Comparison of ENCODE assay signal across 8 cellular contexts in genomic region chr2:88669371-88670214, GRCh38. TPM values are rescaled to one million over a fixed set of nuclear protein-coding genes. Genes with fewer than 3 reads are reported as not detected.
A peak's percentile ranks its signal among the peaks of the same experiment; 100 is the strongest.
DNase-seq lines count a peak whose midpoint lies in the region; ATAC-seq, FAIRE-seq and TF ChIP-seq lines count a peak whose summit lies in the region.

No MANE protein-coding gene starts in this region.

- in situ Hi-C loops in GM13977 (cut with MboI; ENCODE audit: low pct_unique_long_range_greater_than_20kb, low sequenced_read_pairs, unreplicated experiment) (loop anchor here (5.0 to 25.0 kb wide), 3 partner anchors 77 to 282 kb away; no protein-coding TSS in a partner anchor), K562 (cut with MboI) (loop anchor here (5.0 kb wide), 1 partner anchor 77 kb away; no protein-coding TSS in a partner anchor)

- no peaks in the 10 kb centered on the region for H3K9me1 ChIP-seq in K562 (ENCODE audit: control insufficient read depth, insufficient read depth, low read length)

- no peaks in the 10 kb centered on the region for H3K27me3 ChIP-seq in CD8-positive, alpha-beta T cell (ENCODE audit: insufficient read depth, low read length)
- no peaks in the 10 kb centered on the region for H3K27me3 ChIP-seq in K562 (ENCODE audit: control insufficient read depth in 2 of 2, insufficient read depth in 2 of 2, low read length in 2 of 2)

- no peak overlapping the region for H2AFZ ChIP-seq in K562 (ENCODE audit: low read depth, low read length)

- H4K20me1 ChIP-seq in K562 (replicated peaks; ENCODE audit: control insufficient read depth, insufficient read depth, low read length): no peaks in the 10 kb centered on the region

- no peaks in the 10 kb centered on the region for H3K36me3 ChIP-seq in CD8-positive, alpha-beta T cell (ENCODE audit: insufficient read depth, low read length)
- H3K36me3 ChIP-seq in K562 (ENCODE audit: control insufficient read depth, insufficient read depth, low read length) (no peaks in the 10 kb centered on the region; the same call in 2 of the 3 replicates), kidney (ENCODE audit: control insufficient read depth in 1 of 2, insufficient read depth in 2 of 2, low read length in 2 of 2) (no peaks in the 10 kb centered on the region)

- POLR2A ChIA-PET in CD8-positive, alpha-beta T cell (lab: Charles Lee): interaction anchor here (1.2 kb wide), 1 partner anchor 29 kb away, joined by 3 read pairs; no protein-coding TSS in a partner anchor
- POLR2A ChIA-PET in K562 (lab: Yijun Ruan, JAX): interaction anchor here (0.6 kb wide), 2 partner anchors 11 to 654 kb away, joined by 3 read pairs; no protein-coding TSS in a partner anchor

- H3K36me3 Mint-ChIP-seq in CD8-positive, alpha-beta T cell: no peaks in the 10 kb centered on the region

- BruUV-seq in K562 (replicated peaks; lab: Mats Ljungman, UMichigan): no TSS peak

- no peak for TF ChIP-seq POLR2A in K562 (conservative IDR thresholded peaks at IDR 0.05)

- FAIRE-seq in K562 (lab: Jason Lieb, UNC): peak; percentile 65
- peak; percentile 62 for FAIRE-seq in kidney (lab: Jason Lieb, UNC)
- peak; percentile 44 for FAIRE-seq in urothelium cell line (lab: Jason Lieb, UNC)

- peak in 2 of 7 experiments; percentile 12 to 14 for DNase-seq in CD8-positive, alpha-beta T cell
- DNase-seq in GM13977 (ENCODE audit: low spot score) (peak; percentile 60), NCI-H446 treated with DMSO at 0.1 percent for 48 hours (lab: John Stamatoyannopoulos, UW) (peak; percentile 10), K562 (ENCODE audit: extremely low read depth in 1 of 4, low spot score in 3 of 4) (peak; percentile 41 to 48 (median 46)), kidney (no peak), urothelium cell line (ENCODE audit: low spot score) (peak; percentile 67)

- no peaks in the 10 kb centered on the region for H3K4me1 ChIP-seq in CD8-positive, alpha-beta T cell (ENCODE audit: insufficient read depth, low read length)
- H3K4me1 ChIP-seq in K562 (replicated peaks in 1 of 2; ENCODE audit: control insufficient read depth in 2 of 2, insufficient read depth in 2 of 2, low read length in 2 of 2): peaks cover 3 to 15% of the 10 kb centered on the region in 2 experiments; a peak in 4 of 5 replicates
- no peaks in the 10 kb centered on the region for H3K4me1 ChIP-seq in kidney (ENCODE audit: control insufficient read depth in 1 of 2, insufficient read depth in 1 of 2, low read depth in 1 of 2, low read length in 2 of 2)

- peak; percentile 77 to 83 for TF ChIP-seq RAD21 in K562 (CRISPR knock-in tag; conservative IDR thresholded peaks at IDR 0.05 in 1 of 2, IDR thresholded peaks at IDR 0.05 in 1 of 2)

- H3K4me3 Mint-ChIP-seq in CD8-positive, alpha-beta T cell: no peak overlapping the region

- H3K27ac Mint-ChIP-seq in CD8-positive, alpha-beta T cell: no peak overlapping the region

- WGBS in K562 (ENCODE audit: insufficient coverage, low coverage, missing lambda C conversion rate): 22% methylated on average over 6 of the region's 6 CpGs

- no peak for TF ChIP-seq EP300 in K562 (IDR thresholded peaks at IDR 0.05; ENCODE audit: low read length)

- H3K9me3 Mint-ChIP-seq in CD8-positive, alpha-beta T cell: no peaks in the 10 kb centered on the region

- no peaks in the 10 kb centered on the region for H3K4me1 Mint-ChIP-seq in CD8-positive, alpha-beta T cell (ENCODE audit: low read depth)

- no peak overlapping the region for H3K4me2 ChIP-seq in K562 (ENCODE audit: insufficient read depth, low read length)

- intact Hi-C loops in CD8-positive, alpha-beta T cell (cut with DNase I, micrococcal nuclease): loop anchor here (1.0 to 5.0 kb wide), 2 partner anchors 42 to 78 kb away; partner anchors contain the start of gene EIF2AK3 (in 2 of the 2)
- intact Hi-C loops in K562 (cut with micrococcal nuclease) (loop anchor here (1.0 to 5.0 kb wide), 2 partner anchors 42 to 78 kb away; partner anchors contain the start of gene EIF2AK3), kidney (cut with DNase I) (no loop called here)

- H3K27me3 Mint-ChIP-seq in CD8-positive, alpha-beta T cell (ENCODE audit: low read depth): no peaks in the 10 kb centered on the region

- CTCF ChIA-PET in CD8-positive, alpha-beta T cell (lab: Charles Lee): interaction anchor here (0.8 to 11.0 kb wide), 8 partner anchors 11 to 114 kb away, joined by 3 to 153 read pairs (median 4); partner anchors contain the start of gene RPIA
- CTCF ChIA-PET in K562 (lab: Yijun Ruan, JAX; ENCODE audit: low intra/inter-chr PET ratio): interaction anchor here (0.6 to 5.3 kb wide), 3 partner anchors 44 to 82 kb away, joined by 3 to 54 read pairs (median 3); no protein-coding TSS in a partner anchor

- ATAC-seq in CD8-positive, alpha-beta T cell: peak; percentile 75
- ATAC-seq in HG02870 (IDR thresholded peaks at IDR 0.05; ENCODE audit: unreplicated experiment) (peak; percentile 92), K562 (peak; percentile 60; the same call in 2 of the 3 replicates), HG03521 (IDR thresholded peaks at IDR 0.05; ENCODE audit: unreplicated experiment) (no peak)

- H3K79me2 ChIP-seq in K562 (ENCODE audit: control insufficient read depth, insufficient read depth, low read length): no peaks in the 10 kb centered on the region

- H3K9ac ChIP-seq in K562 (ENCODE audit: insufficient read depth in 1 of 2, low read depth in 2 of 2, low read length in 2 of 2) (no peak overlapping the region), kidney (ENCODE audit: low read length in 2 of 2) (no peak overlapping the region)

- peak; percentile 40 for TF ChIP-seq CTCF in CD8-positive, alpha-beta T cell (IDR thresholded peaks at IDR 0.05)
- TF ChIP-seq CTCF in GM13977 (IDR thresholded peaks at IDR 0.05; ENCODE audit: extremely low read depth, insufficient read depth, missing control alignments) (peak; percentile 78), K562 (IDR thresholded peaks at IDR 0.05 in 2 of 3, conservative IDR thresholded peaks at IDR 0.05 in 1 of 3; ENCODE audit: insufficient read depth in 2 of 3, low read depth in 1 of 3, low read length in 3 of 3) (peak; percentile 53 to 77 (median 59)), kidney (IDR thresholded peaks at IDR 0.05; ENCODE audit: borderline replicate concordance, extremely low read depth, insufficient read depth) (peak; percentile 60)

- H3K4me3 ChIP-seq in CD8-positive, alpha-beta T cell (ENCODE audit: low read depth, low read length): no peak overlapping the region
- H3K4me3 ChIP-seq in K562 (no peak overlapping the region), kidney (ENCODE audit: low read length in 2 of 2) (no peak overlapping the region)

- H3K27ac ChIP-seq in CD8-positive, alpha-beta T cell (ENCODE audit: low read depth, low read length): no peak overlapping the region
- H3K27ac ChIP-seq in K562 (ENCODE audit: extremely low read depth, low read depth, low read length) (no peak overlapping the region), kidney (ENCODE audit: low read depth in 2 of 2, low read length in 2 of 2) (no peak overlapping the region)

- no peaks in the 10 kb centered on the region for H3K9me3 ChIP-seq in CD8-positive, alpha-beta T cell (ENCODE audit: low read length)
- H3K9me3 ChIP-seq in K562 (replicated peaks; ENCODE audit: control insufficient read depth, insufficient read depth, low read depth, low read length): no peaks in the 10 kb centered on the region
- H3K9me3 ChIP-seq in kidney (ENCODE audit: control insufficient read depth in 1 of 2, low read length in 2 of 2): no peaks in the 10 kb centered on the region

RNA-seq across cellular contexts. Expression of gene RPIA, which starts 21.9 kb away (rescaled TPM):
- 10 to 100 TPM; 26.5 to 27.5 TPM for total RNA-seq in CD8-positive, alpha-beta T cell
- 5.5 and 6.6 TPM in 2 replicates for total RNA-seq in K562 (2011; cell fraction: chromatin; rRNA removed; ENCODE audit: low replicate concordance)
- total RNA-seq in K562 (2011; cell fraction: nucleolus; rRNA removed): 7.0 and 7.8 TPM in 2 replicates
- 8.7 and 10.4 TPM in 2 replicates for total RNA-seq in K562 (2011; cell fraction: nucleoplasm; rRNA removed)
- total RNA-seq in K562 (2014; rRNA removed) (10.0 and 11.3 TPM in 2 replicates), K562 (2014; rRNA removed; fragmentation: Illumina TruSeq; extraction: Trizol) (23.9 and 25.8 TPM in 2 replicates), K562 (2015; rRNA removed; fragmentation: Illumina TruSeq; extraction: Trizol) (19.9 and 22.9 TPM in 2 replicates), K562 (2021) (40.4 and 41.2 TPM in 2 replicates), kidney (11.4 TPM)
- polyA plus RNA-seq in K562 (2011; rRNA removed) (17.4 and 30.2 TPM in 2 replicates), K562 (2014; fragmentation: Illumina TruSeq; extraction: Trizol) (37.2 and 37.4 TPM in 2 replicates), K562 (2014; fragmentation: Nextera tagmentation; extraction: Ambion mirVana) (10 to 100 TPM in 1 of 2 experiments, 1 to 10 TPM in 1; 7.8 to 15.1 TPM), K562 (2014; rRNA removed) (36.8 and 43.3 TPM in 2 replicates), kidney (ENCODE audit: insufficient read depth, low read depth, low replicate concordance) (15.7 TPM)
- 16.3 and 18.5 TPM in 2 replicates for polyA plus RNA-seq in K562 (2011; cell fraction: cytosol; rRNA removed)
- 8.4 and 10.7 TPM in 2 replicates for polyA plus RNA-seq in K562 (2011; cell fraction: nucleus; rRNA removed)
- polyA plus RNA-seq in K562 (2012): 20.4 and 34.0 TPM in 2 replicates
- polyA minus RNA-seq in K562 (2011; rRNA and poly(A)+ RNA removed): 23.2 and 31.5 TPM in 2 replicates
- polyA minus RNA-seq in K562 (2011; cell fraction: cytosol; rRNA and poly(A)+ RNA removed): 4.6 and 13.6 TPM in 2 replicates
- 6.1 and 7.0 TPM in 2 replicates for polyA minus RNA-seq in K562 (2011; cell fraction: nucleus; rRNA and poly(A)+ RNA removed)

RNA-seq across cellular contexts. Expression of gene EIF2AK3, which starts 42.3 kb away (rescaled TPM):
- total RNA-seq in CD8-positive, alpha-beta T cell: 10 to 100 TPM; 44.8 to 51.6 TPM
- 11.0 and 50.4 TPM in 2 replicates for total RNA-seq in K562 (2011; cell fraction: chromatin; rRNA removed; ENCODE audit: low replicate concordance)
- total RNA-seq in K562 (2011; cell fraction: nucleolus; rRNA removed): 13.0 and 13.6 TPM in 2 replicates
- 19.3 and 21.9 TPM in 2 replicates for total RNA-seq in K562 (2011; cell fraction: nucleoplasm; rRNA removed)
- total RNA-seq in K562 (2014; rRNA removed): 7.1 and 9.3 TPM in 2 replicates
- 11.6 and 14.7 TPM in 2 replicates for total RNA-seq in K562 (2014; rRNA removed; fragmentation: Illumina TruSeq; extraction: Trizol)
- total RNA-seq in K562 (2015; rRNA removed; fragmentation: Illumina TruSeq; extraction: Trizol): 10.3 and 13.1 TPM in 2 replicates
- 5.9 and 7.4 TPM in 2 replicates for total RNA-seq in K562 (2021)
- polyA plus RNA-seq in K562 (2011; rRNA removed): 6.3 and 7.5 TPM in 2 replicates
- polyA plus RNA-seq in K562 (2011; cell fraction: cytosol; rRNA removed): 1.5 and 3.2 TPM in 2 replicates
- 6.9 and 8.7 TPM in 2 replicates for polyA plus RNA-seq in K562 (2011; cell fraction: nucleus; rRNA removed)
- 6.0 and 9.5 TPM in 2 replicates for polyA plus RNA-seq in K562 (2012)
- polyA plus RNA-seq in K562 (2014; fragmentation: Illumina TruSeq; extraction: Trizol): 7.3 and 9.8 TPM in 2 replicates
- polyA plus RNA-seq in K562 (2014; fragmentation: Nextera tagmentation; extraction: Ambion mirVana): 1 to 10 TPM; 1.7 to 2.2 TPM
- polyA plus RNA-seq in K562 (2014; rRNA removed): 3.2 and 7.7 TPM in 2 replicates
- 23.6 and 24.8 TPM in 2 replicates for polyA minus RNA-seq in K562 (2011; rRNA and poly(A)+ RNA removed)
- 5.6 and 7.8 TPM in 2 replicates for polyA minus RNA-seq in K562 (2011; cell fraction: cytosol; rRNA and poly(A)+ RNA removed)
- polyA minus RNA-seq in K562 (2011; cell fraction: nucleus; rRNA and poly(A)+ RNA removed): 7.0 and 11.0 TPM in 2 replicates
- 20.8 TPM for total RNA-seq in kidney
- 5.7 TPM for polyA plus RNA-seq in kidney (ENCODE audit: insufficient read depth, low read depth, low replicate concordance)
